In genomic region chr5:96537386-96537785, GRCh38 we compare ENCODE assay signal across 9 cellular contexts.
DNase-seq lines count a peak whose midpoint lies in the region; ATAC-seq, FAIRE-seq and TF ChIP-seq lines count a peak whose summit lies in the region.
"Had no signal": no experiment of that assay in that cellular context is flagged by ENCODE, and none has a peak within 500 bp of the region (broad histone marks: within the 10 kb centered on the region; RNA-seq: fewer than 3 reads in every experiment).

No MANE protein-coding gene starts in this region.

- H3K9me2 ChIP-seq in SK-N-SH: no peaks in the 10 kb centered on the region

- ATAC-seq in A549: peak in 1 of 2 experiments; percentile 55; a peak in 2 of 6 replicates
- ATAC-seq in GM19328 (IDR thresholded peaks at IDR 0.05; ENCODE audit: unreplicated experiment): no peak

- peak overlapping the region; percentile 61 to 77 for H3K27ac ChIP-seq in A549
- peak overlapping the region in 1 of 2 experiments; percentile 88; a peak in 2 of 4 replicates for H3K27ac ChIP-seq in SK-N-SH (ENCODE audit: low read depth in 2 of 2, low read length in 1 of 2)
- no peak overlapping the region for H3K27ac ChIP-seq in thyroid gland

- H3F3A ChIP-seq in SK-N-SH (replicated peaks; ENCODE audit: insufficient read depth): peaks cover 21% of the 10 kb centered on the region

- FAIRE-seq in A549 (lab: Jason Lieb, UNC): no peak
- FAIRE-seq: G401.6 had no signal

- no peak overlapping the region for H3K4me3 ChIP-seq in A549
- no peak overlapping the region for H3K4me3 ChIP-seq in SK-N-SH (ENCODE audit: low read depth in 2 of 2, low read length in 1 of 2)
- H3K4me3 ChIP-seq in thyroid gland (replicated peaks in 1 of 3): no peak overlapping the region

- POLR2A ChIA-PET in A549 (lab: Yijun Ruan, JAX): no interaction called here
- POLR2A ChIA-PET in SK-N-SH (lab: Yijun Ruan, JAX): no interaction called here

- peak overlapping the region; percentile 70 for H2AFZ ChIP-seq in SK-N-SH (ENCODE audit: low read depth)

- TF ChIP-seq POLR2A in A549 (IDR thresholded peaks at IDR 0.05; ENCODE audit: low read length) (no peak), thyroid gland (IDR thresholded peaks at IDR 0.05) (no peak)

- CTCF ChIA-PET in A549 (lab: Yijun Ruan, JAX): interaction anchor here (1.3 to 1.6 kb wide), 2 partner anchors 18 to 20 kb away, joined by 3 to 4 read pairs; no protein-coding TSS in a partner anchor
- CTCF ChIA-PET in SK-N-SH (lab: Yijun Ruan, JAX): interaction anchor here (0.7 kb wide), 1 partner anchor 151 kb away, joined by 3 read pairs; no protein-coding TSS in a partner anchor

- H3K79me2 ChIP-seq in SK-N-SH (ENCODE audit: insufficient read depth): no peaks in the 10 kb centered on the region

- H3K4me2 ChIP-seq in A549 (no peak overlapping the region), SK-N-SH (peak overlapping the region; percentile 35; the same call in 1 of the 2 replicates)

- DNase-seq in A549 (ENCODE audit: low read depth in 1 of 2, low spot score in 1 of 2) (peak in 1 of 2 experiments; percentile 11), GM13976 (ENCODE audit: low spot score) (peak; percentile 9), SK-N-SH (no peak), fibroblast of gingiva (ENCODE audit: low read depth) (peak; percentile 46), thyroid gland (no peak), GM19238 (ENCODE audit: insufficient read length, low spot score) (no peak), D341Med (ENCODE audit: low spot score) (no peak)

- no peak for TF ChIP-seq EP300 in A549 (IDR thresholded peaks at IDR 0.05)
- TF ChIP-seq EP300 in SK-N-SH (IDR thresholded peaks at IDR 0.05; ENCODE audit: borderline replicate concordance in 1 of 2, low read depth in 1 of 2, low read length in 1 of 2): no peak; a peak in 1 of 4 replicates

- H3K27me3 ChIP-seq in SK-N-SH (ENCODE audit: insufficient read depth): no peaks in the 10 kb centered on the region
- no peaks in the 10 kb centered on the region for H3K27me3 ChIP-seq in thyroid gland

- H3K9me3 ChIP-seq in A549: no peaks in the 10 kb centered on the region
- no peaks in the 10 kb centered on the region for H3K9me3 ChIP-seq in SK-N-SH
- no peaks in the 10 kb centered on the region for H3K9me3 ChIP-seq in thyroid gland

- no peaks in the 10 kb centered on the region for H3K36me3 ChIP-seq in SK-N-SH (replicated peaks in 1 of 2; ENCODE audit: control insufficient read depth in 1 of 2, insufficient read depth in 2 of 2, low read length in 1 of 2)
- no peaks in the 10 kb centered on the region for H3K36me3 ChIP-seq in thyroid gland

- TF ChIP-seq RAD21 in A549 (conservative IDR thresholded peaks at IDR 0.05 in 1 of 2, IDR thresholded peaks at IDR 0.05 in 1 of 2): no peak
- TF ChIP-seq RAD21 in SK-N-SH (IDR thresholded peaks at IDR 0.05; ENCODE audit: low read length): no peak

- H3K4me1 ChIP-seq in A549: peaks cover 35% of the 10 kb centered on the region
- H3K4me1 ChIP-seq in SK-N-SH (ENCODE audit: control insufficient read depth in 1 of 2, insufficient read depth in 2 of 2, low read depth in 1 of 2, low read length in 1 of 2): peaks cover 0 to 11% of the 10 kb centered on the region in 2 experiments; a peak in 1 of 4 replicates
- H3K4me1 ChIP-seq in thyroid gland: no peaks in the 10 kb centered on the region

- peak overlapping the region; percentile 48; the same call in 1 of the 2 replicates for H3K9ac ChIP-seq in SK-N-SH

- intact Hi-C loops in thyroid gland (cut with DNase I): no loop called here

- in situ Hi-C loops in GM13976 (cut with MboI; ENCODE audit: low sequenced_read_pairs, unreplicated experiment): no loop called here

- TF ChIP-seq CTCF in A549 (IDR thresholded peaks at IDR 0.05) (no peak), GM13976 (IDR thresholded peaks at IDR 0.05; ENCODE audit: borderline replicate concordance, control extremely low read depth, extremely low read depth, insufficient read depth, missing control alignments) (no peak), SK-N-SH (IDR thresholded peaks at IDR 0.05) (no peak), thyroid gland (IDR thresholded peaks at IDR 0.05) (no peak)

- 70% methylated on average over 3 of the region's 3 CpGs for WGBS in A549 (ENCODE audit: missing lambda C conversion rate)
- 41% methylated on average over 3 of the region's 3 CpGs for WGBS in SK-N-SH (ENCODE audit: low lambda C conversion rate)
- 61 to 65% methylated on average over 3 of the region's 3 CpGs for WGBS in thyroid gland, 2 donors

- H4K20me1 ChIP-seq in SK-N-SH (ENCODE audit: insufficient read depth): no peaks in the 10 kb centered on the region

TF ChIP-seq in A549, 52 proteins besides CTCF, POLR2A, EP300 and RAD21:
- TF ChIP-seq EHMT2 (IDR thresholded peaks at IDR 0.05; ENCODE audit: low read depth): no peak
- TF ChIP-seq MAFK (IDR thresholded peaks at IDR 0.05; ENCODE audit: partially characterized antibody): peak; percentile 6
- TF ChIP-seq, protein P1, sequence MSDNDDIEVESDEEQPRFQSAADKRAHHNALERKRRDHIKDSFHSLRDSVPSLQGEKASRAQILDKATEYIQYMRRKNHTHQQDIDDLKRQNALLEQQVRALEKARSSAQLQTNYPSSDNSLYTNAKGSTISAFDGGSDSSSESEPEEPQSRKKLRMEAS (IDR thresholded peaks at IDR 0.05): no peak
- no peak for TF ChIP-seq ZNF302 (CRISPR knock-in tag; IDR thresholded peaks at IDR 0.05)
- no peak for TF ChIP-seq RCOR1 (IDR thresholded peaks at IDR 0.05; ENCODE audit: low read depth, low read length)
- TF ChIP-seq HOXB13 (CRISPR knock-in tag; IDR thresholded peaks at IDR 0.05; ENCODE audit: low read depth): no peak
- no peak for TF ChIP-seq TP53 (CRISPR knock-in tag; IDR thresholded peaks at IDR 0.05)
TF ChIP-seq in A549: peak in this region for 1.

TF ChIP-seq in SK-N-SH, 30 proteins besides CTCF, POLR2A, EP300 and RAD21 (continues in another document):
- no peak for TF ChIP-seq MEF2A (IDR thresholded peaks at IDR 0.05; ENCODE audit: borderline replicate concordance, low read depth)
- no peak for TF ChIP-seq RCOR1 (IDR thresholded peaks at IDR 0.05; ENCODE audit: low read length)
- TF ChIP-seq, protein P2, sequence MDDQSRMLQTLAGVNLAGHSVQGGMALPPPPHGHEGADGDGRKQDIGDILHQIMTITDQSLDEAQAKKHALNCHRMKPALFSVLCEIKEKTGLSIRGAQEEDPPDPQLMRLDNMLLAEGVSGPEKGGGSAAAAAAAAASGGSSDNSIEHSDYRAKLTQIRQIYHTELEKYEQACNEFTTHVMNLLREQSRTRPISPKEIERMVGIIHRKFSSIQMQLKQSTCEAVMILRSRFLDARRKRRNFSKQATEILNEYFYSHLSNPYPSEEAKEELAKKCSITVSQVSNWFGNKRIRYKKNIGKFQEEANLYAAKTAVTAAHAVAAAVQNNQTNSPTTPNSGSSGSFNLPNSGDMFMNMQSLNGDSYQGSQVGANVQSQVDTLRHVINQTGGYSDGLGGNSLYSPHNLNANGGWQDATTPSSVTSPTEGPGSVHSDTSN (IDR thresholded peaks at IDR 0.05): no peak; the same call in 1 of the 2 replicates
- TF ChIP-seq, protein P3, sequence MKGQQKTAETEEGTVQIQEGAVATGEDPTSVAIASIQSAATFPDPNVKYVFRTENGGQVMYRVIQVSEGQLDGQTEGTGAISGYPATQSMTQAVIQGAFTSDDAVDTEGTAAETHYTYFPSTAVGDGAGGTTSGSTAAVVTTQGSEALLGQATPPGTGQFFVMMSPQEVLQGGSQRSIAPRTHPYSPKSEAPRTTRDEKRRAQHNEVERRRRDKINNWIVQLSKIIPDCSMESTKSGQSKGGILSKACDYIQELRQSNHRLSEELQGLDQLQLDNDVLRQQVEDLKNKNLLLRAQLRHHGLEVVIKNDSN (IDR thresholded peaks at IDR 0.05; ENCODE audit: borderline replicate concordance, low read depth): no peak
- no peak for TF ChIP-seq CHD2 (IDR thresholded peaks at IDR 0.05; ENCODE audit: low read length, partially characterized antibody)
- TF ChIP-seq JUND (IDR thresholded peaks at IDR 0.05): peak; percentile 55; the same call in 1 of the 2 replicates
- no peak for TF ChIP-seq GATA2 (CRISPR knock-in tag; IDR thresholded peaks at IDR 0.05)
- no peak for TF ChIP-seq ELF1 (IDR thresholded peaks at IDR 0.05)
- TF ChIP-seq REST (IDR thresholded peaks at IDR 0.05; ENCODE audit: low read depth, low read length): no peak
- TF ChIP-seq, protein P4, sequence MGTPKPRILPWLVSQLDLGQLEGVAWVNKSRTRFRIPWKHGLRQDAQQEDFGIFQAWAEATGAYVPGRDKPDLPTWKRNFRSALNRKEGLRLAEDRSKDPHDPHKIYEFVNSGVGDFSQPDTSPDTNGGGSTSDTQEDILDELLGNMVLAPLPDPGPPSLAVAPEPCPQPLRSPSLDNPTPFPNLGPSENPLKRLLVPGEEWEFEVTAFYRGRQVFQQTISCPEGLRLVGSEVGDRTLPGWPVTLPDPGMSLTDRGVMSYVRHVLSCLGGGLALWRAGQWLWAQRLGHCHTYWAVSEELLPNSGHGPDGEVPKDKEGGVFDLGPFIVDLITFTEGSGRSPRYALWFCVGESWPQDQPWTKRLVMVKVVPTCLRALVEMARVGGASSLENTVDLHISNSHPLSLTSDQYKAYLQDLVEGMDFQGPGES (IDR thresholded peaks at IDR 0.05; ENCODE audit: low read depth, low read length): no peak
- no peak for TF ChIP-seq TAF1 (IDR thresholded peaks at IDR 0.05; ENCODE audit: borderline replicate concordance, low read depth, low read length)

Comparison
In these comparisons a context has a peak if more than half of its experiments do, and no peak if none do; other contexts are left out.
1. DNase-seq: peak in GM13976 (single experiment) and fibroblast of gingiva (single experiment); none in SK-N-SH (single experiment), thyroid gland (0 of 2), GM19238 (single experiment) and D341Med (single experiment).
2. H3K27ac ChIP-seq: peak in A549 (2 of 2); none in thyroid gland (0 of 3).
3. Of the 12 proteins assayed by ChIP-seq in both A549 and SK-N-SH: peak only in A549: none; only in SK-N-SH: FOSL2 and RFX5; in both: none; in neither: 10.